In genomic region chrX:3713937-3714434, GRCh38 we compare ENCODE assay signal across 8 cellular contexts. TPM values are rescaled to one million over a fixed set of nuclear protein-coding genes. Genes with fewer than 3 reads are reported as not detected.
A peak's percentile ranks its signal among the peaks of the same experiment; 100 is the strongest.
DNase-seq lines count a peak whose midpoint lies in the region; ATAC-seq and TF ChIP-seq lines count a peak whose summit lies in the region.

No MANE protein-coding gene starts in this region.

- H3K9ac ChIP-seq in iPS-18a (ENCODE audit: low read length): peak overlapping the region; percentile 50

- H3K4me3 Mint-ChIP-seq in T-helper 2 cell treated with Interferon-gamma antibody and Interleukin-4, amounts not matched to agents 5 μg/mL and 100 μg/mL, for 36 hours: peak overlapping the region; percentile 75
- H3K4me3 Mint-ChIP-seq in stimulated activated naive CD8-positive, alpha-beta T cell treated with anti-CD3 and anti-CD28 coated beads, Interleukin-15, amount 100 ng/mL, for 72 hours: peak overlapping the region; percentile 73 to 76

- H3K27me3 ChIP-seq in iPS-18a (ENCODE audit: control insufficient read depth, insufficient read depth, low read length): peaks cover 33% of the 10 kb centered on the region

- peak; percentile 1 for ATAC-seq in stimulated activated naive CD8-positive, alpha-beta T cell treated with anti-CD3 and anti-CD28 coated beads, Interleukin-15, amount 100 ng/mL, for 72 hours

- H3K36me3 ChIP-seq in iPS-18a (ENCODE audit: control insufficient read depth, low read depth, low read length): no peaks in the 10 kb centered on the region

- H3K27ac Mint-ChIP-seq in T-helper 2 cell treated with Interferon-gamma antibody and Interleukin-4, amounts not matched to agents 5 μg/mL and 100 μg/mL, for 36 hours: peak overlapping the region; percentile 65
- H3K27ac Mint-ChIP-seq in stimulated activated naive CD8-positive, alpha-beta T cell treated with anti-CD3 and anti-CD28 coated beads, Interleukin-15, amount 100 ng/mL, for 72 hours: peak overlapping the region; percentile 76 to 78

- H3K27me3 Mint-ChIP-seq in T-helper 2 cell treated with Interferon-gamma antibody and Interleukin-4, amounts not matched to agents 5 μg/mL and 100 μg/mL, for 36 hours (ENCODE audit: low read depth): no peaks in the 10 kb centered on the region
- H3K27me3 Mint-ChIP-seq in stimulated activated naive CD8-positive, alpha-beta T cell treated with anti-CD3 and anti-CD28 coated beads, Interleukin-15, amount 100 ng/mL, for 72 hours: no peaks in the 10 kb centered on the region

- H3K36me3 Mint-ChIP-seq in T-helper 2 cell treated with Interferon-gamma antibody and Interleukin-4, amounts not matched to agents 5 μg/mL and 100 μg/mL, for 36 hours (ENCODE audit: low read depth): peaks cover 20% of the 10 kb centered on the region

- peaks cover 5% of the 10 kb centered on the region for H3K4me1 Mint-ChIP-seq in T-helper 2 cell treated with Interferon-gamma antibody and Interleukin-4, amounts not matched to agents 5 μg/mL and 100 μg/mL, for 36 hours (ENCODE audit: low read depth)
- H3K4me1 Mint-ChIP-seq in stimulated activated naive CD8-positive, alpha-beta T cell treated with anti-CD3 and anti-CD28 coated beads, Interleukin-15, amount 100 ng/mL, for 72 hours: peaks cover 17% of the 10 kb centered on the region

- DNase-seq in T-helper 2 cell treated with Interferon-gamma antibody and Interleukin-4, amounts not matched to agents 5 μg/mL and 100 μg/mL, for 36 hours (ENCODE audit: low spot score): no peak
- DNase-seq in T-helper 2 cell: no peak
- no peak for DNase-seq in stimulated activated naive CD8-positive, alpha-beta T cell treated with anti-CD3 and anti-CD28 coated beads, Interleukin-15, amount 100 ng/mL, for 72 hours
- DNase-seq in Ammon's horn (ENCODE audit: low spot score): no peak
- DNase-seq in effector CD8-positive, alpha-beta T cell (lab: John Stamatoyannopoulos, UW): no peak
- DNase-seq in H4 (ENCODE audit: low spot score): no peak

- H3K27ac ChIP-seq in iPS-18a (ENCODE audit: low read length): no peak overlapping the region

- TF ChIP-seq CTCF in WI38 (IDR thresholded peaks at IDR 0.05; ENCODE audit: low read depth, low read length): no peak

- peaks cover 13% of the 10 kb centered on the region for H3K4me1 ChIP-seq in iPS-18a (ENCODE audit: control insufficient read depth, low read depth, low read length)

- H3K4me3 ChIP-seq in WI38 (ENCODE audit: low read depth, low read length): peak overlapping the region; percentile 67
- peak overlapping the region; percentile 81 for H3K4me3 ChIP-seq in iPS-18a (ENCODE audit: low read length)

- H3K9me3 Mint-ChIP-seq in T-helper 2 cell treated with Interferon-gamma antibody and Interleukin-4, amounts not matched to agents 5 μg/mL and 100 μg/mL, for 36 hours: no peaks in the 10 kb centered on the region
- H3K9me3 Mint-ChIP-seq in stimulated activated naive CD8-positive, alpha-beta T cell treated with anti-CD3 and anti-CD28 coated beads, Interleukin-15, amount 100 ng/mL, for 72 hours: no peaks in the 10 kb centered on the region

- H3K9me3 ChIP-seq in iPS-18a (ENCODE audit: control insufficient read depth, low read depth, low read length): no peaks in the 10 kb centered on the region

RNA-seq across cellular contexts. Expression of gene PRKX, which starts 0.5 kb away (rescaled TPM):
- 5.4 and 20.4 TPM in 2 replicates for total RNA-seq in H4 (2014; rRNA removed; shearing (Covaris generic))
